Comparison of ENCODE assay signal across 24 cellular contexts in the genomic region with DNA sequence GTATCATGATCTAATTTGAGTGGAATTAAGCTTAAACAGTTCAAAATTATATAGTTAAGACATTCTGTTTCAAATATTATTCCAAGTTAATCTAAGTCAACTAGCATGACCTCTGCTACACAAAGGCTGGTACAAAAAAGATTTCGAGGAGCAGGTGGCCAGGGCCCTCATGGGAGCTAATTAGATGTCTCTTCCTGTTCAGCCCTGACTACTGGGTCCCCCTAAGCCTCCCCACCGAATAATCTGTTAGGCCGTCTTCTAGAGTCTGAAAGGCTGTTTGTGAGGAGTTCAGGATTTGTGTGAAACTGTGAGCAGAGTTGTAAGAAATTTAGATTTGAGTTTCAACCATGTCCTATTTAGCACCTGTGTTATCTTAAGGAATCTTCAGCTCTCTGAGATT.
"Had no signal": no experiment of that assay in that cellular context is flagged by ENCODE, and none has a peak within 500 bp of the region (broad histone marks: within the 10 kb centered on the region; RNA-seq: fewer than 3 reads in every experiment).

No MANE protein-coding gene starts in this region.

- H3K36me3 Mint-ChIP-seq: stimulated activated effector memory CD8-positive, alpha-beta T cell treated with anti-CD3 and anti-CD28 coated beads, Interleukin-12 subunit alpha, Interleukin-12 subunit beta, amount 100 ng/mL, for 72 hours had no signal

- H3K4me1 Mint-ChIP-seq: stimulated activated effector memory CD8-positive, alpha-beta T cell treated with anti-CD3 and anti-CD28 coated beads, Interleukin-12 subunit alpha, Interleukin-12 subunit beta, amount 100 ng/mL, for 72 hours; stimulated activated naive CD8-positive, alpha-beta T cell treated with anti-CD3 and anti-CD28 coated beads, Interleukin-15, amount 100 ng/mL, for 72 hours had no signal

- H3K27ac Mint-ChIP-seq: activated CD8-positive, alpha-beta T cell treated with anti-CD3 and anti-CD28 coated beads, Interleukin-2, amount 10 ng/mL, durations not matched to agents 7 days and 5 days; activated naive CD4-positive, alpha-beta T cell treated with anti-CD3 and anti-CD28 coated beads, Interleukin-2, amount 50 U/mL, for 24 hours; activated T-helper 1 cell treated with anti-CD3 and anti-CD28 coated beads, Interleukin-12 subunit alpha, Interleukin-12 subunit beta, Interleukin-2, Interleukin-4 antibody, amounts not matched to agents 30 ng/mL and 10 ng/mL and 1 ng/mL, durations not matched to agents 14 hours and 24 hours and 36 hours; stimulated activated effector memory CD8-positive, alpha-beta T cell treated with anti-CD3 and anti-CD28 coated beads, Interleukin-12 subunit alpha, Interleukin-12 subunit beta, amount 100 ng/mL, for 72 hours; stimulated activated naive CD8-positive, alpha-beta T cell treated with anti-CD3 and anti-CD28 coated beads, Interleukin-15, amount 100 ng/mL, for 72 hours had no signal

- ATAC-seq: activated CD8-positive, alpha-beta T cell treated with anti-CD3 and anti-CD28 coated beads, Interleukin-2, amount 10 ng/mL, durations not matched to agents 7 days and 5 days; left lobe of liver; mucosa of descending colon; sciatic nerve; stimulated activated effector memory CD8-positive, alpha-beta T cell treated with anti-CD3 and anti-CD28 coated beads, Interleukin-12 subunit alpha, Interleukin-12 subunit beta, amount 100 ng/mL, for 72 hours; stimulated activated naive CD8-positive, alpha-beta T cell treated with anti-CD3 and anti-CD28 coated beads, Interleukin-15, amount 100 ng/mL, for 72 hours had no signal

- H3K9me3 Mint-ChIP-seq: activated naive CD4-positive, alpha-beta T cell treated with anti-CD3 and anti-CD28 coated beads, Interleukin-2, amount 50 U/mL, for 24 hours; activated T-helper 1 cell treated with anti-CD3 and anti-CD28 coated beads, Interleukin-12 subunit alpha, Interleukin-12 subunit beta, Interleukin-2, Interleukin-4 antibody, amounts not matched to agents 30 ng/mL and 10 ng/mL and 1 ng/mL, durations not matched to agents 14 hours and 24 hours and 36 hours had no signal

- H3K27me3 Mint-ChIP-seq: brain; stimulated activated naive CD8-positive, alpha-beta T cell treated with anti-CD3 and anti-CD28 coated beads, Interleukin-15, amount 100 ng/mL, for 72 hours had no signal

- DNase-seq: activated CD4-positive, alpha-beta T cell treated with anti-CD3 and anti-CD28 coated beads, Interleukin-2, amount 50 U/mL, for 1 hour; activated CD4-positive, CD25-positive, alpha-beta regulatory T cell treated with anti-CD3 and anti-CD28 coated beads, Interleukin-2, amount 50 U/mL, for 72 hours; activated CD8-positive, alpha-beta T cell treated with anti-CD3 and anti-CD28 coated beads, Interleukin-2, amount 10 ng/mL, durations not matched to agents 7 days and 5 days; activated gamma-delta T cell treated with Interleukin-2 at 50 U/mL for 16 hours; aorta; caudate nucleus; effector memory CD4-positive, alpha-beta T cell; foreskin keratinocyte; immature natural killer cell; lower lobe of right lung; mesendoderm; mucosa of descending colon; occipital lobe; small intestine; stimulated activated CD4-positive, alpha-beta T cell treated with anti-CD3 and anti-CD28 coated beads, Interleukin-2, amount 100 ng/mL, for 24 hours; stimulated activated naive CD8-positive, alpha-beta T cell treated with anti-CD3 and anti-CD28 coated beads, Interleukin-15, amount 100 ng/mL, for 72 hours; tibial artery had no signal

- H3K4me3 Mint-ChIP-seq: activated CD8-positive, alpha-beta T cell treated with anti-CD3 and anti-CD28 coated beads, Interleukin-2, amount 10 ng/mL, durations not matched to agents 7 days and 5 days; activated naive CD4-positive, alpha-beta T cell treated with anti-CD3 and anti-CD28 coated beads, Interleukin-2, amount 50 U/mL, for 24 hours; activated T-helper 1 cell treated with anti-CD3 and anti-CD28 coated beads, Interleukin-12 subunit alpha, Interleukin-12 subunit beta, Interleukin-2, Interleukin-4 antibody, amounts not matched to agents 30 ng/mL and 10 ng/mL and 1 ng/mL, durations not matched to agents 14 hours and 24 hours and 36 hours; brain; neural crest cell; stimulated activated effector memory CD8-positive, alpha-beta T cell treated with anti-CD3 and anti-CD28 coated beads, Interleukin-12 subunit alpha, Interleukin-12 subunit beta, amount 100 ng/mL, for 72 hours; stimulated activated naive CD8-positive, alpha-beta T cell treated with anti-CD3 and anti-CD28 coated beads, Interleukin-15, amount 100 ng/mL, for 72 hours had no signal
